In the genomic region with DNA sequence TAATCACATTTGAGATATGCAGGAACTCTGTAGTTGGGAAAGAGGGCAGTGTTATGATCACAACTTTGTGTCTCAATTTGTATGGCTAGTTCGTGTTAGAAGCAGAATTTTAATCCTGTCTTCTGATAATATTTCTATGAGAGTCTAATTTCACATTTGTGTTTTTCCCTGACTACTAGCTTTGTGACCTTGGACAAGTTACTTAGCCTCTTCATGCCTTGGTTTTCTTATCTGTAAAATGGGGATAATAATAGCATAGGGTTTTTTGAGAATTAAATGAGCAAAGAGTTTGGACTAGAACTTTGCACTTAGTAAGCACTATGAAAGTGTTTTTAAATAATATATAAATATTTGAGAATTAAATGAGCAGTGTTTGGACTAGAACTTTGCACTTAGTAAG, we compare ENCODE assay signal across 33 cellular contexts. TPM values are rescaled to one million over a fixed set of nuclear protein-coding genes. Genes with fewer than 3 reads are reported as not detected.
DNase-seq lines count a peak whose midpoint lies in the region; ATAC-seq, FAIRE-seq and TF ChIP-seq lines count a peak whose summit lies in the region.
"Had no signal": no experiment of that assay in that cellular context is flagged by ENCODE, and none has a peak within 500 bp of the region (broad histone marks: within the 10 kb centered on the region; RNA-seq: fewer than 3 reads in every experiment).

No MANE protein-coding gene starts in this region.

- H3K9ac ChIP-seq in K562 (ENCODE audit: insufficient read depth in 1 of 2, low read depth in 2 of 2, low read length in 2 of 2) = no peak overlapping the region
- H3K9ac ChIP-seq: BLaER1; BLaER1 treated with 17β-estradiol and CSF1 and Interleukin-3, amounts not matched to agents 10 nM and 100 nM had no signal

- TF ChIP-seq RAD21 in K562 (CRISPR knock-in tag; conservative IDR thresholded peaks at IDR 0.05 in 1 of 2, IDR thresholded peaks at IDR 0.05 in 1 of 2) = no peak

- WGBS in K562 (ENCODE audit: insufficient coverage, low coverage, missing lambda C conversion rate) = 13% methylated on average over 1 of the region's 1 CpG

- no peaks in the 10 kb centered on the region for H3K36me3 ChIP-seq in K562 (ENCODE audit: control insufficient read depth, insufficient read depth, low read length)
- H3K36me3 ChIP-seq: BE2C; BLaER1; BLaER1 treated with 17β-estradiol and CSF1 and Interleukin-3, amounts not matched to agents 10 nM and 100 nM had no signal

- H3K27ac ChIP-seq in K562 (ENCODE audit: extremely low read depth, low read depth, low read length) = no peak overlapping the region
- H3K27ac ChIP-seq: 22Rv1; A549; BLaER1; BLaER1 treated with 17β-estradiol and CSF1 and Interleukin-3, amounts not matched to agents 10 nM and 100 nM; C4-2B had no signal

- no peaks in the 10 kb centered on the region for H3K36me3 Mint-ChIP-seq in glutamatergic neuron (ENCODE audit: unreplicated experiment)
- H3K36me3 Mint-ChIP-seq: CD14-positive monocyte; CD4-positive, alpha-beta memory T cell; CD4-positive, CD25-positive, alpha-beta regulatory T cell; CD8-positive, alpha-beta memory T cell; CD8-positive, alpha-beta T cell had no signal

- POLR2A ChIA-PET in K562 (lab: Yijun Ruan, JAX) = interaction anchor here (1.4 kb wide), 1 partner anchor 19 kb away, joined by 4 read pairs; no protein-coding TSS in a partner anchor

- TF ChIP-seq POLR2A in K562 (conservative IDR thresholded peaks at IDR 0.05) = no peak

- H3K9me3 Mint-ChIP-seq in glutamatergic neuron (ENCODE audit: unreplicated experiment) = peaks cover 1% of the 10 kb centered on the region
- H3K9me3 Mint-ChIP-seq: CD14-positive monocyte; CD4-positive, alpha-beta memory T cell; CD4-positive, alpha-beta T cell; CD8-positive, alpha-beta memory T cell; CD8-positive, alpha-beta T cell had no signal

- no peak for ATAC-seq in K562
- no peak for ATAC-seq in GM19023 (IDR thresholded peaks at IDR 0.05; ENCODE audit: unreplicated experiment)
- ATAC-seq: A549; CD8-positive, alpha-beta T cell had no signal

- H3K4me1 ChIP-seq in K562 (replicated peaks in 1 of 2; ENCODE audit: control insufficient read depth in 2 of 2, insufficient read depth in 2 of 2, low read length in 2 of 2) = no peaks in the 10 kb centered on the region
- H3K4me1 ChIP-seq: A549, BLaER1, Caco-2 had no signal

- no peak overlapping the region for H3K4me3 ChIP-seq in K562
- H3K4me3 ChIP-seq: A549; BLaER1; BLaER1 treated with 17β-estradiol and CSF1 and Interleukin-3, amounts not matched to agents 10 nM and 100 nM had no signal

- no peaks in the 10 kb centered on the region for H3K4me1 Mint-ChIP-seq in glutamatergic neuron (ENCODE audit: low read depth, unreplicated experiment)
- H3K4me1 Mint-ChIP-seq: CD4-positive, alpha-beta memory T cell; CD4-positive, CD25-positive, alpha-beta regulatory T cell; CD8-positive, alpha-beta memory T cell had no signal

- TF ChIP-seq EP300 in K562 (IDR thresholded peaks at IDR 0.05; ENCODE audit: low read length) = no peak

- no peaks in the 10 kb centered on the region for H3K79me2 ChIP-seq in K562 (ENCODE audit: control insufficient read depth, insufficient read depth, low read length)

- no peak overlapping the region for H3K4me2 ChIP-seq in K562 (ENCODE audit: insufficient read depth, low read length)
- H3K4me2 ChIP-seq: A549; BLaER1; BLaER1 treated with 17β-estradiol and CSF1 and Interleukin-3, amounts not matched to agents 10 nM and 100 nM had no signal

- H3K27ac Mint-ChIP-seq in glutamatergic neuron (ENCODE audit: unreplicated experiment) = no peak overlapping the region
- H3K27ac Mint-ChIP-seq: B cell; CD14-positive monocyte; CD4-positive, alpha-beta memory T cell; CD4-positive, alpha-beta T cell; CD4-positive, CD25-positive, alpha-beta regulatory T cell; CD8-positive, alpha-beta memory T cell; CD8-positive, alpha-beta T cell had no signal

- in situ Hi-C loops in K562 (cut with MboI) = no loop called here

- FAIRE-seq in K562 (lab: Jason Lieb, UNC) (no peak), urothelium cell line (lab: Jason Lieb, UNC) (peak; percentile 71)
- FAIRE-seq: A204.1, A549, D721Med had no signal

- H3K9me3 ChIP-seq in K562 (replicated peaks; ENCODE audit: control insufficient read depth, insufficient read depth, low read depth, low read length) = peaks cover 2% of the 10 kb centered on the region; the same call in 1 of the 2 replicates
- H3K9me3 ChIP-seq: A549; BE2C; BLaER1; BLaER1 treated with 17β-estradiol and CSF1 and Interleukin-3, amounts not matched to agents 10 nM and 100 nM; Caco-2 had no signal

- intact Hi-C loops in K562 (cut with micrococcal nuclease) = no loop called here

- DNase-seq in K562 (ENCODE audit: extremely low read depth in 1 of 4, low spot score in 3 of 4) (no peak), urothelium cell line (ENCODE audit: low spot score) (no peak), glutamatergic neuron (no peak)
- DNase-seq: 8988T; ACHN; AML-193; BE2C; C1 segment of cervical spinal cord; Caco-2; Calu3; CD4-positive, alpha-beta memory T cell; CD4-positive, alpha-beta T cell; CD4-positive, CD25-positive, alpha-beta regulatory T cell; CD8-positive, alpha-beta memory T cell; CD8-positive, alpha-beta T cell; COR-L47; DMS 273 treated with DMSO at 0.1 percent for 48 hours; DMS153; DMS53; DMS79; DMS79 treated with DMSO at 0.1 percent for 48 hours; DND-41; EL had no signal

- CTCF ChIA-PET in K562 (lab: Yijun Ruan, JAX; ENCODE audit: low intra/inter-chr PET ratio) = no interaction called here

- TF ChIP-seq CTCF in K562 (IDR thresholded peaks at IDR 0.05 in 2 of 3, conservative IDR thresholded peaks at IDR 0.05 in 1 of 3; ENCODE audit: insufficient read depth in 2 of 3, low read depth in 1 of 3, low read length in 3 of 3) = no peak
- no peak for TF ChIP-seq CTCF in glutamatergic neuron (IDR thresholded peaks at IDR 0.05; ENCODE audit: partially characterized antibody, unreplicated experiment)

- no peaks in the 10 kb centered on the region for H4K20me1 ChIP-seq in K562 (replicated peaks; ENCODE audit: control insufficient read depth, insufficient read depth, low read length)
- H4K20me1 ChIP-seq: BLaER1; BLaER1 treated with 17β-estradiol and CSF1 and Interleukin-3, amounts not matched to agents 10 nM and 100 nM had no signal

- no peak overlapping the region for H3K4me3 Mint-ChIP-seq in glutamatergic neuron (ENCODE audit: unreplicated experiment)
- H3K4me3 Mint-ChIP-seq: B cell; CD14-positive monocyte; CD4-positive, alpha-beta memory T cell; CD4-positive, alpha-beta T cell; CD4-positive, CD25-positive, alpha-beta regulatory T cell; CD8-positive, alpha-beta memory T cell; CD8-positive, alpha-beta T cell had no signal

- H3K27me3 ChIP-seq in K562 (ENCODE audit: control insufficient read depth in 2 of 2, insufficient read depth in 2 of 2, low read length in 2 of 2) = peaks cover 4 to 12% of the 10 kb centered on the region in 2 experiments; a peak in 4 of 5 replicates
- H3K27me3 ChIP-seq: BE2C; BLaER1; BLaER1 treated with 17β-estradiol and CSF1 and Interleukin-3, amounts not matched to agents 10 nM and 100 nM had no signal

- no peaks in the 10 kb centered on the region for H3K27me3 Mint-ChIP-seq in glutamatergic neuron (ENCODE audit: unreplicated experiment)
- H3K27me3 Mint-ChIP-seq: B cell had no signal

- H2AFZ ChIP-seq in K562 (ENCODE audit: low read depth, low read length) = no peak overlapping the region

- no TSS peak for BruUV-seq in K562 (replicated peaks; lab: Mats Ljungman, UMichigan)

- no peaks in the 10 kb centered on the region for H3K9me1 ChIP-seq in K562 (ENCODE audit: control insufficient read depth, insufficient read depth, low read length)

TF ChIP-seq in K562, 482 proteins besides CTCF, POLR2A, EP300 and RAD21 (continues in another document):
- TF ChIP-seq ZNF121 (CRISPR knock-in tag; conservative IDR thresholded peaks at IDR 0.05) = no peak
- TF ChIP-seq BCOR (IDR thresholded peaks at IDR 0.05) = peak; percentile 77
- TF ChIP-seq, protein P1, sequence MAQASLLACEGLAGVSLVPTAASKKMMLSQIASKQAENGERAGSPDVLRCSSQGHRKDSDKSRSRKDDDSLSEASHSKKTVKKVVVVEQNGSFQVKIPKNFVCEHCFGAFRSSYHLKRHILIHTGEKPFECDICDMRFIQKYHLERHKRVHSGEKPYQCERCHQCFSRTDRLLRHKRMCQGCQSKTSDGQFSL (CRISPR knock-in tag; IDR thresholded peaks at IDR 0.05) = no peak
- TF ChIP-seq, protein P1 (tag; IDR thresholded peaks at IDR 0.05) = no peak
- peak; percentile 76 for TF ChIP-seq RBM25 (IDR thresholded peaks at IDR 0.05; ENCODE audit: low read depth, low read length, severe bottlenecking)
- no peak for TF ChIP-seq WHSC1 (IDR thresholded peaks at IDR 0.05; ENCODE audit: low read length)

RNA-seq across cellular contexts. Expression of a gene that starts 24.9 kb away (rescaled TPM):
- total RNA-seq in K562 (2011; cell fraction: chromatin; rRNA removed; ENCODE audit: low replicate concordance) = 94.8 and 259 TPM in 2 replicates
- 49.9 and 60.1 TPM in 2 replicates for total RNA-seq in K562 (2011; cell fraction: nucleolus; rRNA removed)
- 124 and 178 TPM in 2 replicates for total RNA-seq in K562 (2011; cell fraction: nucleoplasm; rRNA removed)
- 11.6 and 14.9 TPM in 2 replicates for total RNA-seq in K562 (2014; rRNA removed)
- total RNA-seq in K562 (2014; rRNA removed; fragmentation: Illumina TruSeq; extraction: Trizol) = 17.2 and 18.8 TPM in 2 replicates
- 14.4 and 16.0 TPM in 2 replicates for total RNA-seq in K562 (2015; rRNA removed; fragmentation: Illumina TruSeq; extraction: Trizol)
- 52.2 and 55.7 TPM in 2 replicates for total RNA-seq in K562 (2021)
- 27.3 and 33.9 TPM in 2 replicates for polyA plus RNA-seq in K562 (2011; rRNA removed)
- 13.0 and 21.8 TPM in 2 replicates for polyA plus RNA-seq in K562 (2011; cell fraction: cytosol; rRNA removed)
- polyA plus RNA-seq in K562 (2011; cell fraction: nucleus; rRNA removed) = 85.0 and 99.6 TPM in 2 replicates
- 28.1 and 29.3 TPM in 2 replicates for polyA plus RNA-seq in K562 (2012)
- 44.2 and 48.2 TPM in 2 replicates for polyA plus RNA-seq in K562 (2014; fragmentation: Illumina TruSeq; extraction: Trizol)
- polyA plus RNA-seq in K562 (2014; fragmentation: Nextera tagmentation; extraction: Ambion mirVana) = 1 to 10 TPM; 2.3 to 5.1 TPM
- polyA plus RNA-seq in K562 (2014; rRNA removed) = 28.3 and 30.3 TPM in 2 replicates
- 34.5 and 35.1 TPM in 2 replicates for polyA minus RNA-seq in K562 (2011; rRNA and poly(A)+ RNA removed)
- 24.8 and 25.2 TPM in 2 replicates for polyA minus RNA-seq in K562 (2011; cell fraction: cytosol; rRNA and poly(A)+ RNA removed)
- 71.0 and 80.2 TPM in 2 replicates for polyA minus RNA-seq in K562 (2011; cell fraction: nucleus; rRNA and poly(A)+ RNA removed)
- total RNA-seq in glutamatergic neuron (ENCODE audit: unreplicated experiment) = 51.9 TPM
